ENCODE assay signal across 1 cellular context in genomic region chr15:44718927-44719292, GRCh38.
TF ChIP-seq lines count a peak whose summit lies in the region.

No MANE protein-coding gene starts in this region.

TF ChIP-seq in K562, 482 proteins besides CTCF, POLR2A, EP300 and RAD21:
- TF ChIP-seq TFE3 (CRISPR knock-in tag; IDR thresholded peaks at IDR 0.05) (no peak), RBM34 (IDR thresholded peaks at IDR 0.05; ENCODE audit: borderline replicate concordance, insufficient read depth, low read length) (no peak), PCBP1 (IDR thresholded peaks at IDR 0.05; ENCODE audit: low read depth, low read length, poor library complexity, severe bottlenecking) (no peak), SUPT5H (IDR thresholded peaks at IDR 0.05) (0 out of 2 replicates have a peak, but pooled peaks have one; percentile 19), HMG20A (CRISPR knock-in tag; conservative IDR thresholded peaks at IDR 0.05) (no peak), POLR2AphosphoS2 (IDR thresholded peaks at IDR 0.05; ENCODE audit: low read length) (peak; percentile 92; the same call in 1 of the 2 replicates)
